8 cellular contexts compared by ENCODE assay signal in the genomic region with DNA sequence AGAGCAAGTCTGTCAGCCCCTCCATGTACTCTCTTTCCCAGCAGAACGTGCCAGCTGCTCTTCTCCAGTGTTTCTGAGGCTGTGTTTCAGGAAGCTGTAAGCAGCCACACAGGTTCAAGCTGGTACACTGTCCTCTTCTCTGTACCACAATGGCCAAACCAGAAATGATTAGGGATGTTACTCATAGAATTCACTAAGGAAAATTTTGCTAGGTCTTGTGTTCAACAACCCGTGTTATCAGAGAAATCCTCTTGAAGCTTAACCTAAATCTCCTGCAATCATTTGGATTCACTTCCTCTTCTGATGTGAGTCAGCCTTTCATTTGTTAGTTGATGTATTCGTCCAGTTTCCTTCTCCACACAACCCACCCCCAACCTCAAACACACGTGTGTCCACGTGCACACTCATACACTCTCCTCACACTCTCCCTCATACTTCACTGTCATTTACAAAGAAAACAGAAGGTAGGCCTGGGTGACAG.
DNase-seq lines count a peak whose midpoint lies in the region; ATAC-seq and TF ChIP-seq lines count a peak whose summit lies in the region.

No MANE protein-coding gene starts in this region.

- H3K9me3 Mint-ChIP-seq in dendritic cell treated with granulocyte-macrophage colony-stimulating factor and Interleukin-4, amounts not matched to agents 40 ng/mL and 50 ng/mL, for 4 days = no peaks in the 10 kb centered on the region

- H3K27ac ChIP-seq in WERI-Rb-1 = no peak overlapping the region

- H3K4me3 Mint-ChIP-seq in dendritic cell treated with granulocyte-macrophage colony-stimulating factor and Interleukin-4, amounts not matched to agents 40 ng/mL and 50 ng/mL, for 4 days = no peak overlapping the region

- TF ChIP-seq CTCF in WERI-Rb-1 (IDR thresholded peaks at IDR 0.05; ENCODE audit: low read depth, low read length) = no peak

- peaks cover 22% of the 10 kb centered on the region for H3K4me1 Mint-ChIP-seq in dendritic cell treated with granulocyte-macrophage colony-stimulating factor and Interleukin-4, amounts not matched to agents 40 ng/mL and 50 ng/mL, for 4 days (ENCODE audit: low read depth)

- H3K27me3 Mint-ChIP-seq in dendritic cell treated with granulocyte-macrophage colony-stimulating factor and Interleukin-4, amounts not matched to agents 40 ng/mL and 50 ng/mL, for 4 days = no peaks in the 10 kb centered on the region

- DNase-seq in DMS53 treated with DMSO at 0.1 percent for 48 hours (lab: John Stamatoyannopoulos, UW; ENCODE audit: unreplicated experiment) (peak; percentile 23), NCI-H524 (lab: John Stamatoyannopoulos, UW) (no peak), NK-92 (lab: John Stamatoyannopoulos, UW; ENCODE audit: unreplicated experiment) (no peak), NCI-H1930 (lab: John Stamatoyannopoulos, UW) (no peak), WERI-Rb-1 (no peak)

- H3K36me3 Mint-ChIP-seq in dendritic cell treated with granulocyte-macrophage colony-stimulating factor and Interleukin-4, amounts not matched to agents 40 ng/mL and 50 ng/mL, for 4 days (ENCODE audit: low read depth) = peaks cover 56% of the 10 kb centered on the region

- intact Hi-C loops in dendritic cell treated with granulocyte-macrophage colony-stimulating factor and Interleukin-4, amounts not matched to agents 40 ng/mL and 50 ng/mL, for 4 days (cut with micrococcal nuclease) = no loop called here

- ATAC-seq in GM19438 (IDR thresholded peaks at IDR 0.05; ENCODE audit: low read depth, unreplicated experiment) (peak; percentile 96), HG03378 (IDR thresholded peaks at IDR 0.05; ENCODE audit: unreplicated experiment) (peak; percentile 98)

- H3K27me3 ChIP-seq in WERI-Rb-1 (ENCODE audit: insufficient read depth, low read depth, severe bottlenecking) = no peaks in the 10 kb centered on the region

- H3K27ac Mint-ChIP-seq in dendritic cell treated with granulocyte-macrophage colony-stimulating factor and Interleukin-4, amounts not matched to agents 40 ng/mL and 50 ng/mL, for 4 days = peak overlapping the region; percentile 28

- H3K9me3 ChIP-seq in WERI-Rb-1 (ENCODE audit: severe bottlenecking) = no peaks in the 10 kb centered on the region

- H3K36me3 ChIP-seq in WERI-Rb-1 = peaks cover 20% of the 10 kb centered on the region

- no peak overlapping the region for H3K4me3 ChIP-seq in WERI-Rb-1 (ENCODE audit: low read depth, low read length)
